Comparison of ENCODE assay signal across 26 cellular contexts in genomic region chr9:113425072-113425471, GRCh38. TPM values are rescaled to one million over a fixed set of nuclear protein-coding genes. Genes with fewer than 3 reads are reported as not detected.
DNase-seq lines count a peak whose midpoint lies in the region; ATAC-seq, FAIRE-seq and TF ChIP-seq lines count a peak whose summit lies in the region.
"Had no signal": no experiment of that assay in that cellular context is flagged by ENCODE, and none has a peak within 500 bp of the region (broad histone marks: within the 10 kb centered on the region; RNA-seq: fewer than 3 reads in every experiment).

No MANE protein-coding gene starts in this region.

- H3K27ac ChIP-seq in endothelial cell of umbilical vein (ENCODE audit: insufficient read depth, low read depth, low read length) (no peak overlapping the region), mesenchymal stem cell (ENCODE audit: low read length, poor library complexity, severe bottlenecking) (no peak overlapping the region), gastrocnemius medialis (no peak overlapping the region)
- H3K27ac ChIP-seq: A549, RWPE1 had no signal

- no peak overlapping the region for H2AK5ac ChIP-seq in mesenchymal stem cell (ENCODE audit: low read length, severe bottlenecking)

- H3K9me1 ChIP-seq in endothelial cell of umbilical vein (replicated peaks; ENCODE audit: control insufficient read depth, extremely low read depth, insufficient read depth, low read length): no peaks in the 10 kb centered on the region

- no peak overlapping the region for H3K14ac ChIP-seq in mesenchymal stem cell (ENCODE audit: low read length in 2 of 2)

- no peak overlapping the region for H3K4ac ChIP-seq in mesenchymal stem cell (ENCODE audit: low read depth in 1 of 2, low read length in 2 of 2)

- no peaks in the 10 kb centered on the region for H3K79me1 ChIP-seq in mesenchymal stem cell (replicated peaks; ENCODE audit: low read length, poor library complexity, severe bottlenecking)

- BruUV-seq in endothelial cell of umbilical vein (replicated peaks; lab: Mats Ljungman, UMichigan): no TSS peak

- H3K18ac ChIP-seq in mesenchymal stem cell (ENCODE audit: low read depth in 1 of 2, low read length in 2 of 2): peak overlapping the region in 1 of 2 experiments; percentile 70

- H4K20me1 ChIP-seq in endothelial cell of umbilical vein (replicated peaks; ENCODE audit: control insufficient read depth, extremely low read depth, insufficient read depth, low read length): no peaks in the 10 kb centered on the region

- no peak overlapping the region for H3K23ac ChIP-seq in mesenchymal stem cell (ENCODE audit: low read length in 2 of 2)

- ATAC-seq in T-helper 17 cell (no peak), gastrocnemius medialis (no peak), HG02623 (IDR thresholded peaks at IDR 0.05; ENCODE audit: unreplicated experiment) (no peak)
- ATAC-seq: A549, HepG2 had no signal

- H3K4me1 ChIP-seq in endothelial cell of umbilical vein (ENCODE audit: control insufficient read depth, extremely low read depth, insufficient read depth, low read length): no peaks in the 10 kb centered on the region
- no peaks in the 10 kb centered on the region for H3K4me1 ChIP-seq in mesenchymal stem cell (ENCODE audit: control insufficient read depth, insufficient read depth, low read depth, low read length)
- H3K4me1 ChIP-seq in gastrocnemius medialis: no peaks in the 10 kb centered on the region
- H3K4me1 ChIP-seq: A549, BE2C had no signal

- intact Hi-C loops in endothelial cell of umbilical vein (cut with micrococcal nuclease): no loop called here
- intact Hi-C loops in gastrocnemius medialis (cut with DNase I; ENCODE audit: low total_unique reads): no loop called here

- CTCF ChIA-PET in endothelial cell of umbilical vein (lab: Charles Lee): interaction anchor here (1.8 kb wide), 2 partner anchors 12 to 21 kb away, joined by 4 read pairs; no protein-coding TSS in a partner anchor

- H3K4me1 Mint-ChIP-seq in T-helper 17 cell: no peaks in the 10 kb centered on the region

- H3K27me3 Mint-ChIP-seq in T-helper 17 cell: peaks cover 47% of the 10 kb centered on the region

- no peak overlapping the region for H2BK5ac ChIP-seq in mesenchymal stem cell (ENCODE audit: low read depth, low read length, poor library complexity, severe bottlenecking)

- no peaks in the 10 kb centered on the region for H3K36me3 ChIP-seq in endothelial cell of umbilical vein (ENCODE audit: control insufficient read depth in 2 of 2, extremely low read depth in 1 of 2, insufficient read depth in 2 of 2, low read length in 2 of 2)
- H3K36me3 ChIP-seq in mesenchymal stem cell (ENCODE audit: control insufficient read depth in 1 of 2, insufficient read depth in 2 of 2, low read depth in 1 of 2, low read length in 2 of 2): no peaks in the 10 kb centered on the region
- no peaks in the 10 kb centered on the region for H3K36me3 ChIP-seq in gastrocnemius medialis
- H3K36me3 ChIP-seq: BE2C had no signal

- H3K9ac ChIP-seq in endothelial cell of umbilical vein (replicated peaks; ENCODE audit: extremely low read depth, insufficient read depth, low read length) (no peak overlapping the region), mesenchymal stem cell (ENCODE audit: low read length) (no peak overlapping the region)
- H3K9ac ChIP-seq: SK-N-SH had no signal

- TF ChIP-seq POLR2A in endothelial cell of umbilical vein (IDR thresholded peaks at IDR 0.05; ENCODE audit: low read depth, low read length) (no peak), gastrocnemius medialis (IDR thresholded peaks at IDR 0.05) (no peak)

- peak overlapping the region; percentile 34 for H4K91ac ChIP-seq in mesenchymal stem cell (ENCODE audit: low read length)

- H3K27ac Mint-ChIP-seq in T-helper 17 cell: peak overlapping the region; percentile 67

- H3K4me2 ChIP-seq in endothelial cell of umbilical vein (ENCODE audit: insufficient read depth, low read length): no peak overlapping the region
- no peak overlapping the region for H3K4me2 ChIP-seq in mesenchymal stem cell (ENCODE audit: low read length, poor library complexity, severe bottlenecking)
- H3K4me2 ChIP-seq: A549, SK-N-SH had no signal

- no peak overlapping the region for H4K8ac ChIP-seq in mesenchymal stem cell (ENCODE audit: low read length)

- no peak overlapping the region for H3K4me3 Mint-ChIP-seq in T-helper 17 cell

- H3K9me3 ChIP-seq in T-helper 17 cell (ENCODE audit: control insufficient read depth, low read length, poor library complexity, severe bottlenecking): no peaks in the 10 kb centered on the region
- no peaks in the 10 kb centered on the region for H3K9me3 ChIP-seq in endothelial cell of umbilical vein (replicated peaks; ENCODE audit: control insufficient read depth, insufficient read depth, low read length)
- H3K9me3 ChIP-seq in mesenchymal stem cell (ENCODE audit: control insufficient read depth, low read length): no peaks in the 10 kb centered on the region
- no peaks in the 10 kb centered on the region for H3K9me3 ChIP-seq in gastrocnemius medialis
- H3K9me3 ChIP-seq: A549, BE2C, SK-N-SH had no signal

- H2AFZ ChIP-seq in endothelial cell of umbilical vein (ENCODE audit: low read depth, low read length) (no peak overlapping the region), mesenchymal stem cell (ENCODE audit: low read depth, low read length) (no peak overlapping the region)

- H3K79me2 ChIP-seq in endothelial cell of umbilical vein (ENCODE audit: control insufficient read depth, insufficient read depth, low read length): no peaks in the 10 kb centered on the region

- H3K27me3 ChIP-seq in endothelial cell of umbilical vein (ENCODE audit: control insufficient read depth in 2 of 2, insufficient read depth in 2 of 2, low read length in 2 of 2): peaks cover 0 to 2% of the 10 kb centered on the region in 2 experiments
- peaks cover 5 to 7% of the 10 kb centered on the region in 2 experiments for H3K27me3 ChIP-seq in mesenchymal stem cell (ENCODE audit: control insufficient read depth in 1 of 2, insufficient read depth in 1 of 2, low read length in 2 of 2)
- peaks cover 0 to 2% (median 0%) of the 10 kb centered on the region in 3 donors for H3K27me3 ChIP-seq in gastrocnemius medialis
- H3K27me3 ChIP-seq: BE2C had no signal

- H3K36me3 Mint-ChIP-seq in T-helper 17 cell (ENCODE audit: low read depth): peaks cover 2% of the 10 kb centered on the region

- no peak overlapping the region for H2BK120ac ChIP-seq in mesenchymal stem cell (ENCODE audit: low read depth, low read length)

- peak; percentile 15 for FAIRE-seq in endothelial cell of umbilical vein (lab: Jason Lieb, UNC)
- FAIRE-seq: A549, D721Med, H54, HepG2 had no signal

- DNase-seq in GDM1 (lab: John Stamatoyannopoulos, UW): peak; percentile 15
- no peak for DNase-seq in T-helper 17 cell
- DNase-seq in endothelial cell of umbilical vein (ENCODE audit: low read depth, low spot score): peak; percentile 18
- no peak for DNase-seq in mesenchymal stem cell
- no peak for DNase-seq in gastrocnemius medialis
- no peak for DNase-seq in 8988T
- no peak for DNase-seq in NCI-H187 treated with DMSO at 0.1 percent for 48 hours (lab: John Stamatoyannopoulos, UW)
- DNase-seq: BE2C; DMS53; EL; KBM-7; NCI-H1092; NCI-H1436; NCI-H2029 treated with DMSO at 0.1 percent for 48 hours; NCI-H226; NCI-H510A treated with DMSO at 0.1 percent for 48 hours; NCI-H774; NK-92 treated with Interleukin-12 subunit alpha and Interleukin-12 subunit beta, amount 100 ng/mL, for 24 hours; SIG-M5; SK-N-SH had no signal

- POLR2A ChIA-PET in endothelial cell of umbilical vein (lab: Charles Lee): no interaction called here

- H2BK15ac ChIP-seq in mesenchymal stem cell (ENCODE audit: low read depth, poor library complexity, severe bottlenecking): no peak overlapping the region

- dilution Hi-C loops in endothelial cell of umbilical vein (cut with MboI; ENCODE audit: extremely low pct_ligation_motif_present, low sequenced_read_pairs): no loop called here

- no peak overlapping the region for H3K4me3 ChIP-seq in endothelial cell of umbilical vein (replicated peaks in 1 of 3; ENCODE audit: insufficient read depth in 1 of 3, low read depth in 1 of 3, low read length in 3 of 3)
- no peak overlapping the region for H3K4me3 ChIP-seq in mesenchymal stem cell (ENCODE audit: insufficient read depth in 1 of 2, low read depth in 1 of 2, low read length in 2 of 2)
- no peak overlapping the region for H3K4me3 ChIP-seq in gastrocnemius medialis
- H3K4me3 ChIP-seq: A549 had no signal

- no peak overlapping the region for H2BK12ac ChIP-seq in mesenchymal stem cell (ENCODE audit: low read length in 2 of 2)

- WGBS in mesenchymal stem cell: 79% methylated on average over 2 of the region's 2 CpGs

- TF ChIP-seq CTCF in endothelial cell of umbilical vein (IDR thresholded peaks at IDR 0.05; ENCODE audit: extremely low read depth in 1 of 2, insufficient read depth in 1 of 2, low read depth in 1 of 2, low read length in 2 of 2): no peak
- TF ChIP-seq CTCF in gastrocnemius medialis (IDR thresholded peaks at IDR 0.05 in 4 of 5, conservative IDR thresholded peaks at IDR 0.05 in 1 of 5): no peak

- in situ Hi-C loops in gastrocnemius medialis (cut with MboI; ENCODE audit: low sequenced_read_pairs in 4 of 4): loop anchor here in 1 of 4 donors (10.0 kb wide), 1 partner anchor 240 kb away; no protein-coding TSS in a partner anchor

RNA-seq across cellular contexts. Expression of gene C9orf43, which starts 14.5 kb away (rescaled TPM):
- under 1 TPM; 0.47 to 0.65 TPM for total RNA-seq in T-helper 17 cell
- 0.66 and 0.88 TPM in 2 replicates for total RNA-seq in endothelial cell of umbilical vein
- polyA plus RNA-seq in endothelial cell of umbilical vein: 0.08 and 0.25 TPM in 2 replicates
- polyA plus RNA-seq in endothelial cell of umbilical vein (2011; cell fraction: cytosol; rRNA removed): 0.34 and 0.35 TPM in 2 replicates
- 0.98 and 1.1 TPM in 2 replicates for polyA plus RNA-seq in endothelial cell of umbilical vein (2011; cell fraction: nucleus; rRNA removed)
- polyA plus RNA-seq in endothelial cell of umbilical vein (2012): 0.28 and 0.57 TPM in 2 replicates
- 0.85 and 1.9 TPM in 2 replicates for polyA minus RNA-seq in endothelial cell of umbilical vein
- not detected for polyA minus RNA-seq in endothelial cell of umbilical vein (2011; cell fraction: cytosol; rRNA and poly(A)+ RNA removed)
- 1.0 and 1.7 TPM in 2 replicates for polyA minus RNA-seq in endothelial cell of umbilical vein (2011; cell fraction: nucleus; rRNA and poly(A)+ RNA removed)
- polyA plus RNA-seq in mesenchymal stem cell (2013, experiment 1 of 2): 1.0 TPM
- 1.2 TPM for polyA plus RNA-seq in mesenchymal stem cell (2013, experiment 2 of 2)
- not detected for total RNA-seq in gastrocnemius medialis

RNA-seq across cellular contexts. Expression of gene POLE3, which starts 14.6 kb away (rescaled TPM):
- total RNA-seq in T-helper 17 cell: 10 to 100 TPM; 46.6 to 63.7 TPM
- 53.8 and 54.3 TPM in 2 replicates for total RNA-seq in endothelial cell of umbilical vein
- polyA plus RNA-seq in endothelial cell of umbilical vein: 61.5 and 68.6 TPM in 2 replicates
- polyA plus RNA-seq in endothelial cell of umbilical vein (2011; cell fraction: cytosol; rRNA removed): 55.8 and 60.0 TPM in 2 replicates
- 43.1 and 68.8 TPM in 2 replicates for polyA plus RNA-seq in endothelial cell of umbilical vein (2011; cell fraction: nucleus; rRNA removed)
- 62.2 and 78.6 TPM in 2 replicates for polyA plus RNA-seq in endothelial cell of umbilical vein (2012)
- polyA minus RNA-seq in endothelial cell of umbilical vein: 42.8 and 53.7 TPM in 2 replicates
- polyA minus RNA-seq in endothelial cell of umbilical vein (2011; cell fraction: cytosol; rRNA and poly(A)+ RNA removed): 46.3 TPM
- 14.6 and 18.9 TPM in 2 replicates for polyA minus RNA-seq in endothelial cell of umbilical vein (2011; cell fraction: nucleus; rRNA and poly(A)+ RNA removed)
- polyA plus RNA-seq in mesenchymal stem cell (2013, experiment 1 of 2): 36.6 TPM
- polyA plus RNA-seq in mesenchymal stem cell (2013, experiment 2 of 2): 36.2 TPM
- 10 to 100 TPM; 42.9 to 66.4 (median 57.8) TPM for total RNA-seq in gastrocnemius medialis

RNA-seq across cellular contexts. Expression of gene ALAD, which starts 24.0 kb away (rescaled TPM):
- total RNA-seq in T-helper 17 cell: 10 to 100 TPM; 19.3 to 21.8 TPM
- 29.5 TPM in 2 replicates for total RNA-seq in endothelial cell of umbilical vein
- polyA plus RNA-seq in endothelial cell of umbilical vein: 11.8 and 12.8 TPM in 2 replicates
- 10.4 and 11.1 TPM in 2 replicates for polyA plus RNA-seq in endothelial cell of umbilical vein (2011; cell fraction: cytosol; rRNA removed)
- 17.1 and 19.1 TPM in 2 replicates for polyA plus RNA-seq in endothelial cell of umbilical vein (2011; cell fraction: nucleus; rRNA removed)
- polyA plus RNA-seq in endothelial cell of umbilical vein (2012): 28.3 and 36.1 TPM in 2 replicates
- polyA minus RNA-seq in endothelial cell of umbilical vein: 15.2 and 25.8 TPM in 2 replicates
- polyA minus RNA-seq in endothelial cell of umbilical vein (2011; cell fraction: cytosol; rRNA and poly(A)+ RNA removed): 3.5 TPM
- 11.7 and 15.1 TPM in 2 replicates for polyA minus RNA-seq in endothelial cell of umbilical vein (2011; cell fraction: nucleus; rRNA and poly(A)+ RNA removed)
- 24.0 TPM for polyA plus RNA-seq in mesenchymal stem cell (2013, experiment 1 of 2)
- 22.8 TPM for polyA plus RNA-seq in mesenchymal stem cell (2013, experiment 2 of 2)
- total RNA-seq in gastrocnemius medialis: 10 to 100 TPM in 2 of 4 donors, 1 to 10 TPM in 2; 8.9 to 16.2 (median 12.3) TPM

RNA-seq across cellular contexts. Expression of gene RGS3, which starts 38.5 kb away (rescaled TPM):
- 10 to 100 TPM; 17.4 to 22.0 TPM for total RNA-seq in T-helper 17 cell
- 407 and 416 TPM in 2 replicates for total RNA-seq in endothelial cell of umbilical vein
- 356 and 385 TPM in 2 replicates for polyA plus RNA-seq in endothelial cell of umbilical vein
- polyA plus RNA-seq in endothelial cell of umbilical vein (2011; cell fraction: cytosol; rRNA removed): 317 and 396 TPM in 2 replicates
- polyA plus RNA-seq in endothelial cell of umbilical vein (2011; cell fraction: nucleus; rRNA removed): 509 and 635 TPM in 2 replicates
- 125 and 130 TPM in 2 replicates for polyA plus RNA-seq in endothelial cell of umbilical vein (2012)
- polyA minus RNA-seq in endothelial cell of umbilical vein: 566 and 594 TPM in 2 replicates
- polyA minus RNA-seq in endothelial cell of umbilical vein (2011; cell fraction: cytosol; rRNA and poly(A)+ RNA removed): 16.0 TPM
- polyA minus RNA-seq in endothelial cell of umbilical vein (2011; cell fraction: nucleus; rRNA and poly(A)+ RNA removed): 401 and 590 TPM in 2 replicates
- 41.4 TPM for polyA plus RNA-seq in mesenchymal stem cell (2013, experiment 1 of 2)
- polyA plus RNA-seq in mesenchymal stem cell (2013, experiment 2 of 2): 42.1 TPM
- 10 to 100 TPM in 2 of 4 donors, 1 to 10 TPM in 2; 5.9 to 11.8 (median 9.8) TPM for total RNA-seq in gastrocnemius medialis

RNA-seq across cellular contexts. Expression of gene HDHD3, which starts 48.3 kb away (rescaled TPM):
- total RNA-seq in T-helper 17 cell (10 to 100 TPM; 13.9 to 14.6 TPM), endothelial cell of umbilical vein (7.6 and 8.0 TPM in 2 replicates), gastrocnemius medialis (10 to 100 TPM; 10.3 to 16.2 (median 14.1) TPM)
- 14.1 and 15.5 TPM in 2 replicates for polyA plus RNA-seq in endothelial cell of umbilical vein
- 7.0 and 10.1 TPM in 2 replicates for polyA plus RNA-seq in endothelial cell of umbilical vein (2011; cell fraction: cytosol; rRNA removed)
- 10.5 and 11.1 TPM in 2 replicates for polyA plus RNA-seq in endothelial cell of umbilical vein (2011; cell fraction: nucleus; rRNA removed)
- 7.1 and 7.3 TPM in 2 replicates for polyA plus RNA-seq in endothelial cell of umbilical vein (2012)
- 4.9 and 7.6 TPM in 2 replicates for polyA minus RNA-seq in endothelial cell of umbilical vein
- 8.1 TPM for polyA minus RNA-seq in endothelial cell of umbilical vein (2011; cell fraction: cytosol; rRNA and poly(A)+ RNA removed)
- 3.4 and 4.8 TPM in 2 replicates for polyA minus RNA-seq in endothelial cell of umbilical vein (2011; cell fraction: nucleus; rRNA and poly(A)+ RNA removed)
- polyA plus RNA-seq in mesenchymal stem cell (2013, experiment 1 of 2): 8.9 TPM
- polyA plus RNA-seq in mesenchymal stem cell (2013, experiment 2 of 2): 8.8 TPM

Comparison
In these comparisons a context has a peak if more than half of its experiments do, and no peak if none do; other contexts are left out.
1. DNase-seq: peak in GDM1 (single experiment) and endothelial cell of umbilical vein (single experiment); none in T-helper 17 cell (0 of 3), mesenchymal stem cell (single experiment), gastrocnemius medialis (0 of 2), 8988T (single experiment) and NCI-H187 treated with DMSO at 0.1 percent for 48 hours (single experiment).